Comparison of ENCODE assay signal across 14 cellular contexts in the genomic region with DNA sequence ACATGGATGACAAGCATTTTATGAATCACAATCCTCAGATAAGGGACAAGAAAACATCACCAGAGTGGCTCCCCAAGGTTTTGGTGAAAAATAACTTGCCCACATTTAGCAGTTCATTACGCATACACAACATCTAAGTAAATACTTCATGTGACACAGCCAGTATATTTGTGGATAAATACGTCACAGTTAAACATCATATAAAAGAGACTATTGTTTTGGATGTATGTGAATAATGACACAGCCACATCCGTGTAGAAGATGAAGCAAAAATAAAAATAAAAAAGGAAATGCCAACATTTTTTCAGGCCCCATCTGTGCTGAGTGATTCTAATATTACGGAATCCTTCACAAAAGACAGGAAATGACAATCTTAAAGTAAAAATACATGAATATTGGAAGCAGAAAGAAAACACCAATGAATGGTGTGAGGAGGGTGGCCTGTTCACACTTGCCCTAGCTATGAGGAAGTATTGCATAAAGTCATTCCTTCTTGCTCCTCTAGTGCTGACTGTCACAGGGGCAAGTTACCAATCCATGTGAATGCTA.
A peak's percentile ranks its signal among the peaks of the same experiment; 100 is the strongest.
DNase-seq lines count a peak whose midpoint lies in the region; ATAC-seq and TF ChIP-seq lines count a peak whose summit lies in the region.
"Had no signal": no experiment of that assay in that cellular context is flagged by ENCODE, and none has a peak within 500 bp of the region (broad histone marks: within the 10 kb centered on the region; RNA-seq: fewer than 3 reads in every experiment).

No MANE protein-coding gene starts in this region.

- no peak overlapping the region for H3K27ac ChIP-seq in ascending aorta

- no peaks in the 10 kb centered on the region for H3K36me3 ChIP-seq in ascending aorta

- H3K4me3 ChIP-seq in ascending aorta = no peak overlapping the region

- peak; percentile 54 for DNase-seq in A172 (ENCODE audit: low spot score)
- DNase-seq in HPDE6-E6E7 (ENCODE audit: extremely low spot score) = peak; percentile 81
- peak; percentile 32 for DNase-seq in astrocyte of the hippocampus (ENCODE audit: low read depth, low spot score)
- peak; percentile 33 to 83 for DNase-seq in lung microvascular endothelial cell (ENCODE audit: low read depth in 2 of 2)
- no peak for DNase-seq in GM10266 (ENCODE audit: extremely low spot score)
- no peak for DNase-seq in DMS 273 treated with DMSO at 0.1 percent for 48 hours (lab: John Stamatoyannopoulos, UW)
- no peak for DNase-seq in ascending aorta (ENCODE audit: low spot score in 2 of 2)
- DNase-seq: AML-193; cortex of kidney; naive B cell; NCI-H1092 treated with DMSO at 0.1 percent for 48 hours; stimulated activated CD4-positive, alpha-beta T cell treated with anti-CD3 and anti-CD28 coated beads, Interleukin-1b, Interleukin-23, amount 100 ng/mL, for 48 hours had no signal

- TF ChIP-seq CTCF in GM10266 (IDR thresholded peaks at IDR 0.05; ENCODE audit: control insufficient read depth, insufficient read depth, low read depth, missing control alignments) (no peak), ascending aorta (IDR thresholded peaks at IDR 0.05) (no peak)

- no peaks in the 10 kb centered on the region for H3K9me3 ChIP-seq in ascending aorta

- ATAC-seq in HG02642 (IDR thresholded peaks at IDR 0.05; ENCODE audit: poor library complexity, unreplicated experiment) = no peak
- ATAC-seq: activated T-helper 17 cell treated with anti-CD3 and anti-CD28 coated beads, Interleukin-2, amount 50 U/mL, for 72 hours had no signal

- no peaks in the 10 kb centered on the region for H3K27me3 ChIP-seq in ascending aorta

- no peaks in the 10 kb centered on the region for H3K4me1 ChIP-seq in ascending aorta

- intact Hi-C loops in ascending aorta (cut with DNase I) = no loop called here

Comparison
In these comparisons a context has a peak if more than half of its experiments do, and no peak if none do; other contexts are left out.
1. DNase-seq: peak in A172 (single experiment), HPDE6-E6E7 (single experiment), astrocyte of the hippocampus (single experiment) and lung microvascular endothelial cell (2 of 2); none in GM10266 (single experiment), DMS 273 treated with DMSO at 0.1 percent for 48 hours (single experiment) and ascending aorta (0 of 2).